8 cellular contexts compared by ENCODE assay signal in the genomic region with DNA sequence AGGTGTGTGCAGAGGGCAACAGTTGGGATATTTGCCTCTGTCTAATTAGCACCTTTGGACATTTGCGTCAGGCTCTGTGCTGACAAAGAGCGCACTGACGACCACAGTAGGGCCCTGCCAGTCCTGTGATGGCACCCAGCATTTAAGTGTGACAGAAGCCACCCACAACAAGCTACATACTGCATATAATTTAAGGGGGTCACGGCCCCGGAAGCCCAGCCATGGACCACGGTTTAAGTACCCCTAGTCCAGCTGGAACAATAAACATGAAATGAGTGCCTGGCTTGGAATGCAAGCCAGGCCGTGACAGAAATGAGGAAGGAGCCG. TPM values are rescaled to one million over a fixed set of nuclear protein-coding genes. Genes with fewer than 3 reads are reported as not detected.
A peak's percentile ranks its signal among the peaks of the same experiment; 100 is the strongest.
DNase-seq lines count a peak whose midpoint lies in the region; ATAC-seq and TF ChIP-seq lines count a peak whose summit lies in the region.

No MANE protein-coding gene starts in this region.

- H2AK5ac ChIP-seq in mesendoderm (ENCODE audit: low read length), result peak overlapping the region; percentile 12

- peak overlapping the region; percentile 11 for H3K18ac ChIP-seq in mesendoderm (ENCODE audit: low read length)

- no peak overlapping the region for H2BK15ac ChIP-seq in mesendoderm (replicated peaks; ENCODE audit: low read depth)

- no peak overlapping the region for H3K4me3 ChIP-seq in KMS-11 (IDR thresholded peaks at IDR 0.05; ENCODE audit: insufficient read depth, low read depth, low read length)
- H3K4me3 ChIP-seq in cardiac fibroblast (replicated peaks in 1 of 2; ENCODE audit: low read depth in 2 of 2, low read length in 2 of 2), result peak overlapping the region; percentile 64 to 79
- peak overlapping the region; percentile 88 for H3K4me3 ChIP-seq in mesendoderm (ENCODE audit: low read length)
- peak overlapping the region; percentile 93 for H3K4me3 ChIP-seq in upper lobe of right lung

- H3K4me2 ChIP-seq in KMS-11, result peak overlapping the region; percentile 52
- peak overlapping the region; percentile 93 for H3K4me2 ChIP-seq in mesendoderm (ENCODE audit: low read length)

- no CpG with 5 or more reads among the region's 8 CpGs for WGBS in mesendoderm (ENCODE audit: extremely low coverage, insufficient coverage, low lambda C conversion rate)

- peak overlapping the region; percentile 67 for H3K27ac ChIP-seq in KMS-11
- peak overlapping the region; percentile 68 for H3K27ac ChIP-seq in mesendoderm (ENCODE audit: low read depth, low read length)
- H3K27ac ChIP-seq in upper lobe of right lung, result peak overlapping the region; percentile 98

- no peaks in the 10 kb centered on the region for H4K20me1 ChIP-seq in KMS-11 (ENCODE audit: insufficient read depth)

- intact Hi-C loops in upper lobe of right lung (cut with DNase I), result no loop called here

- H3K4me1 ChIP-seq in KMS-11 (ENCODE audit: low read depth, poor library complexity, severe bottlenecking) (peaks cover 10% of the 10 kb centered on the region), mesendoderm (ENCODE audit: control insufficient read depth, low read depth, low read length) (no peaks in the 10 kb centered on the region), upper lobe of right lung (peaks cover 7% of the 10 kb centered on the region)

- peak; percentile 31 for DNase-seq in stimulated activated CD4-positive, alpha-beta T cell treated with anti-CD3 and anti-CD28 coated beads, Interleukin-15, amount 100 ng/mL, for 24 hours
- no peak for DNase-seq in stimulated activated CD4-positive, alpha-beta T cell treated with anti-CD3 and anti-CD28 coated beads, Interleukin-4, amount 100 ng/mL, for 1 hour
- DNase-seq in cardiac fibroblast (ENCODE audit: low read depth in 2 of 2), result peak in 1 of 2 donors; percentile 23
- DNase-seq in mesendoderm, result no peak
- peak; percentile 68 for DNase-seq in upper lobe of right lung
- no peak for DNase-seq in MV-4-11 (lab: John Stamatoyannopoulos, UW)
- no peak for DNase-seq in NOMO-1 (lab: John Stamatoyannopoulos, UW; ENCODE audit: unreplicated experiment in 2 of 2)

- H3K9ac ChIP-seq in KMS-11 (peak overlapping the region; percentile 82), mesendoderm (ENCODE audit: low read length) (peak overlapping the region; percentile 96)

- peaks cover 2% of the 10 kb centered on the region for H3K79me1 ChIP-seq in mesendoderm (ENCODE audit: low read length)

- peaks cover 2% of the 10 kb centered on the region; the same call in 1 of the 2 replicates for H3K27me3 ChIP-seq in KMS-11 (ENCODE audit: insufficient read depth, low read depth)
- H3K27me3 ChIP-seq in mesendoderm (ENCODE audit: insufficient read depth, low read length, poor library complexity), result no peaks in the 10 kb centered on the region
- no peaks in the 10 kb centered on the region for H3K27me3 ChIP-seq in upper lobe of right lung

- no peak overlapping the region for H2BK120ac ChIP-seq in mesendoderm (ENCODE audit: low read depth, low read length)

- H2BK5ac ChIP-seq in mesendoderm (ENCODE audit: low read length), result peak overlapping the region; percentile 44

- no peak overlapping the region for H3K23ac ChIP-seq in mesendoderm (ENCODE audit: low read length)

- peak overlapping the region; percentile 95 for H3K56ac ChIP-seq in mesendoderm (ENCODE audit: low read length)

- peak overlapping the region; percentile 40 for H4K8ac ChIP-seq in mesendoderm (ENCODE audit: low read depth, low read length)

- peak overlapping the region; percentile 76 for H3K4ac ChIP-seq in mesendoderm (ENCODE audit: low read depth, low read length)

- peak overlapping the region; percentile 77; the same call in 1 of the 2 replicates for H2AFZ ChIP-seq in KMS-11 (ENCODE audit: low read depth)

- no peaks in the 10 kb centered on the region for H3K36me3 ChIP-seq in KMS-11 (ENCODE audit: insufficient read depth)
- H3K36me3 ChIP-seq in mesendoderm (ENCODE audit: control insufficient read depth, insufficient read depth, low read length), result no peaks in the 10 kb centered on the region
- no peaks in the 10 kb centered on the region for H3K36me3 ChIP-seq in upper lobe of right lung

- H4K5ac ChIP-seq in mesendoderm (ENCODE audit: low read length), result peak overlapping the region; percentile 37

- H3K79me2 ChIP-seq in KMS-11 (ENCODE audit: insufficient read depth, low read depth) (peaks cover 9% of the 10 kb centered on the region; the same call in 1 of the 2 replicates), mesendoderm (ENCODE audit: control insufficient read depth, insufficient read depth, low read length) (no peaks in the 10 kb centered on the region)

- peak; percentile 0 for ATAC-seq in upper lobe of right lung

- no peak for TF ChIP-seq CTCF in KMS-11 (conservative IDR thresholded peaks at IDR 0.05; ENCODE audit: low read depth, low read length)
- TF ChIP-seq CTCF in cardiac fibroblast (IDR thresholded peaks at IDR 0.05; ENCODE audit: low read depth, low read length), result no peak
- TF ChIP-seq CTCF in upper lobe of right lung (IDR thresholded peaks at IDR 0.05), result no peak

- H3K9me3 ChIP-seq in upper lobe of right lung, result no peaks in the 10 kb centered on the region

RNA-seq across cellular contexts. Expression of gene DYNC1H1, which starts 16.8 kb away (rescaled TPM):
- 56.1 TPM for polyA plus RNA-seq in mesendoderm (2013, experiment 1 of 2)
- 51.3 TPM for polyA plus RNA-seq in mesendoderm (2013, experiment 2 of 2)
- total RNA-seq in upper lobe of right lung, result 432 TPM

Comparison
In these comparisons a context has a peak if more than half of its experiments do, and no peak if none do; other contexts are left out.
1. DNase-seq: peak in stimulated activated CD4-positive, alpha-beta T cell treated with anti-CD3 and anti-CD28 coated beads, Interleukin-15, amount 100 ng/mL, for 24 hours (single experiment) and upper lobe of right lung (single experiment); none in stimulated activated CD4-positive, alpha-beta T cell treated with anti-CD3 and anti-CD28 coated beads, Interleukin-4, amount 100 ng/mL, for 1 hour (single experiment), mesendoderm (single experiment), MV-4-11 (single experiment) and NOMO-1 (0 of 2).
2. Peak in every context shown above with its lines, with median percentiles within 50 percentile points of each other: H3K27ac ChIP-seq.